Comparison of ENCODE assay signal across 19 cellular contexts in the genomic region with DNA sequence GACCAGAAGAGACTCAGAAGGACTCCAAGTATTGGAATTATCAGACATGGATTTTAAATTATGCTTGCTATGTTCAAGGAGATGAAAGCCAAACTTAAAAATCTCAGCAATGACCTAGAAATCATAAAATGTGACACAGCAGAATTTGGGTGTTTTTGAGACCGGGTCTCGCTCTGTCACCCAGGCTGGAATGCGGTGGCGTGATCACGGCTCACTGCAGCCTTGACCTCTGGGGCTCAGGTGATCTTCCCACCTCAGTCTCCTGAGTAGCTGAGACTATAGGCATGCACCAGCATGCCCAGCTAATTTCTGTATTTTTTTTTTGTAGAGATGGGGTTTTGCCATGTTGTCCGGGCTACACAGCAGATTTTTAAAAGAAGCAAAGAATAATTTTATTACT. TPM values are rescaled to one million over a fixed set of nuclear protein-coding genes. Genes with fewer than 3 reads are reported as not detected.
DNase-seq lines count a peak whose midpoint lies in the region; ATAC-seq and TF ChIP-seq lines count a peak whose summit lies in the region.
"Had no signal": no experiment of that assay in that cellular context is flagged by ENCODE, and none has a peak within 500 bp of the region (broad histone marks: within the 10 kb centered on the region; RNA-seq: fewer than 3 reads in every experiment).

No MANE protein-coding gene starts in this region.

- no peaks in the 10 kb centered on the region for H3K27me3 ChIP-seq in testis
- H3K27me3 ChIP-seq: adrenal gland, hepatocyte, Peyer's patch had no signal

- H3K4me1 Mint-ChIP-seq in activated naive CD8-positive, alpha-beta T cell (ENCODE audit: low read depth): peaks cover 48% of the 10 kb centered on the region
- H3K4me1 Mint-ChIP-seq in activated naive CD8-positive, alpha-beta T cell treated with anti-CD3 and anti-CD28 coated beads, Interleukin-2, amount 50 U/mL, for 24 hours: peaks cover 51% of the 10 kb centered on the region
- H3K4me1 Mint-ChIP-seq in WTC11: peaks cover 29% of the 10 kb centered on the region

- TF ChIP-seq CTCF in WTC11 (IDR thresholded peaks at IDR 0.05) (no peak), testis (IDR thresholded peaks at IDR 0.05) (no peak)

- DNase-seq in activated naive CD8-positive, alpha-beta T cell treated with anti-CD3 and anti-CD28 coated beads, Interleukin-2, amount 50 U/mL, for 24 hours: no peak
- no peak for DNase-seq in WTC11 (ENCODE audit: low spot score)
- DNase-seq in kidney glomerular epithelial cell (lab: John Stamatoyannopoulos, UW): peak; percentile 43
- DNase-seq in testis: no peak
- DNase-seq in SIG-M5 (lab: John Stamatoyannopoulos, UW): no peak
- no peak for DNase-seq in NCI-H2196 (lab: John Stamatoyannopoulos, UW; ENCODE audit: unreplicated experiment)
- DNase-seq: activated CD4-positive, alpha-beta T cell treated with anti-CD3 and anti-CD28 coated beads, Interleukin-2, amount 50 U/mL, for 1 hour; activated effector memory CD4-positive, alpha-beta T cell treated with anti-CD3 and anti-CD28 coated beads, Interleukin-2, amount 50 U/mL, for 16 hours; NCI-H1417; NCI-H510A; occipital lobe; Peyer's patch; WERI-Rb-1 had no signal

- POLR2A ChIA-PET in WTC11 (lab: Charles Lee): no interaction called here

- H3K36me3 ChIP-seq in testis (ENCODE audit: low read depth, missing control alignments): no peaks in the 10 kb centered on the region
- H3K36me3 ChIP-seq: adrenal gland; BLaER1 treated with 17β-estradiol and CSF1 and Interleukin-3, amounts not matched to agents 10 nM and 100 nM; Peyer's patch; WERI-Rb-1 had no signal

- no peaks in the 10 kb centered on the region for H3K27me3 Mint-ChIP-seq in activated naive CD8-positive, alpha-beta T cell
- H3K27me3 Mint-ChIP-seq in activated naive CD8-positive, alpha-beta T cell treated with anti-CD3 and anti-CD28 coated beads, Interleukin-2, amount 50 U/mL, for 24 hours: no peaks in the 10 kb centered on the region
- no peaks in the 10 kb centered on the region for H3K27me3 Mint-ChIP-seq in WTC11 (ENCODE audit: low read depth)

- intact Hi-C loops in testis (cut with DNase I; ENCODE audit: low total_unique reads): no loop called here

- TF ChIP-seq POLR2A in testis (IDR thresholded peaks at IDR 0.05): no peak

- no peak for ATAC-seq in activated naive CD8-positive, alpha-beta T cell treated with anti-CD3 and anti-CD28 coated beads, Interleukin-2, amount 50 U/mL, for 24 hours
- ATAC-seq in WTC11 (no peak), HG02798 (IDR thresholded peaks at IDR 0.05; ENCODE audit: poor library complexity, unreplicated experiment) (no peak)

- H3K4me3 ChIP-seq in testis: no peak overlapping the region
- H3K4me3 ChIP-seq: adrenal gland; BLaER1 treated with 17β-estradiol and CSF1 and Interleukin-3, amounts not matched to agents 10 nM and 100 nM; hepatocyte; lung; Peyer's patch had no signal

- no peaks in the 10 kb centered on the region for H3K36me3 Mint-ChIP-seq in activated naive CD8-positive, alpha-beta T cell
- H3K36me3 Mint-ChIP-seq in activated naive CD8-positive, alpha-beta T cell treated with anti-CD3 and anti-CD28 coated beads, Interleukin-2, amount 50 U/mL, for 24 hours (ENCODE audit: low read depth): peaks cover 8% of the 10 kb centered on the region
- no peaks in the 10 kb centered on the region for H3K36me3 Mint-ChIP-seq in WTC11

- no peaks in the 10 kb centered on the region for H3K4me1 ChIP-seq in testis
- H3K4me1 ChIP-seq: Peyer's patch had no signal

- H3K27ac Mint-ChIP-seq in activated naive CD8-positive, alpha-beta T cell: peak overlapping the region; percentile 41
- H3K27ac Mint-ChIP-seq in activated naive CD8-positive, alpha-beta T cell treated with anti-CD3 and anti-CD28 coated beads, Interleukin-2, amount 50 U/mL, for 24 hours: no peak overlapping the region
- peak overlapping the region; percentile 84 for H3K27ac Mint-ChIP-seq in WTC11

- peak overlapping the region; percentile 24 to 69 for H3K27ac ChIP-seq in testis
- H3K27ac ChIP-seq: adrenal gland, hepatocyte, Peyer's patch, WERI-Rb-1 had no signal

- no peaks in the 10 kb centered on the region for H3K9me3 ChIP-seq in testis
- H3K9me3 ChIP-seq: adrenal gland, Peyer's patch had no signal

- WGBS in testis, 2 donors: 14 to 33% methylated on average over 6 of the region's 6 CpGs

- CTCF ChIA-PET in WTC11 (lab: Charles Lee): no interaction called here

- H3K9me3 Mint-ChIP-seq in activated naive CD8-positive, alpha-beta T cell (ENCODE audit: low read depth): no peaks in the 10 kb centered on the region
- no peaks in the 10 kb centered on the region for H3K9me3 Mint-ChIP-seq in activated naive CD8-positive, alpha-beta T cell treated with anti-CD3 and anti-CD28 coated beads, Interleukin-2, amount 50 U/mL, for 24 hours
- no peaks in the 10 kb centered on the region for H3K9me3 Mint-ChIP-seq in WTC11

- no peak overlapping the region for H3K4me3 Mint-ChIP-seq in activated naive CD8-positive, alpha-beta T cell
- H3K4me3 Mint-ChIP-seq in activated naive CD8-positive, alpha-beta T cell treated with anti-CD3 and anti-CD28 coated beads, Interleukin-2, amount 50 U/mL, for 24 hours: no peak overlapping the region
- H3K4me3 Mint-ChIP-seq in WTC11: no peak overlapping the region

TF ChIP-seq in WTC11, 78 proteins besides CTCF, POLR2A, EP300 and RAD21:
- 0 out of 2 replicates have a peak, but pooled peaks have one; percentile 23 for TF ChIP-seq GABPB1 (CRISPR knock-in tag; IDR thresholded peaks at IDR 0.05)
- TF ChIP-seq, protein P1, sequence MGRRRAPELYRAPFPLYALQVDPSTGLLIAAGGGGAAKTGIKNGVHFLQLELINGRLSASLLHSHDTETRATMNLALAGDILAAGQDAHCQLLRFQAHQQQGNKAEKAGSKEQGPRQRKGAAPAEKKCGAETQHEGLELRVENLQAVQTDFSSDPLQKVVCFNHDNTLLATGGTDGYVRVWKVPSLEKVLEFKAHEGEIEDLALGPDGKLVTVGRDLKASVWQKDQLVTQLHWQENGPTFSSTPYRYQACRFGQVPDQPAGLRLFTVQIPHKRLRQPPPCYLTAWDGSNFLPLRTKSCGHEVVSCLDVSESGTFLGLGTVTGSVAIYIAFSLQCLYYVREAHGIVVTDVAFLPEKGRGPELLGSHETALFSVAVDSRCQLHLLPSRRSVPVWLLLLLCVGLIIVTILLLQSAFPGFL (CRISPR knock-in tag; IDR thresholded peaks at IDR 0.05; ENCODE audit: borderline replicate concordance): no peak

RNA-seq across cellular contexts. Expression of a gene that starts 12.7 kb away (rescaled TPM):
- total RNA-seq in WTC11 (2021) (10.4 to 12.6 TPM (median 12.0 TPM) in 3 replicates), testis (100 to 1,000 TPM; 166 to 181 TPM)
- 33.0 TPM for polyA plus RNA-seq in testis (ENCODE audit: insufficient read depth, low read depth, low replicate concordance)

Comparison
In these comparisons a context has a peak if more than half of its experiments do, and no peak if none do; other contexts are left out.
1. RNA of a gene that starts 12.7 kb away (total RNA-seq): 166 to 181 TPM in testis; 10.4 to 12.6 TPM in WTC11; every median in the first group is over 10 times any median in the second.